23 cellular contexts compared by ENCODE assay signal in the genomic region with DNA sequence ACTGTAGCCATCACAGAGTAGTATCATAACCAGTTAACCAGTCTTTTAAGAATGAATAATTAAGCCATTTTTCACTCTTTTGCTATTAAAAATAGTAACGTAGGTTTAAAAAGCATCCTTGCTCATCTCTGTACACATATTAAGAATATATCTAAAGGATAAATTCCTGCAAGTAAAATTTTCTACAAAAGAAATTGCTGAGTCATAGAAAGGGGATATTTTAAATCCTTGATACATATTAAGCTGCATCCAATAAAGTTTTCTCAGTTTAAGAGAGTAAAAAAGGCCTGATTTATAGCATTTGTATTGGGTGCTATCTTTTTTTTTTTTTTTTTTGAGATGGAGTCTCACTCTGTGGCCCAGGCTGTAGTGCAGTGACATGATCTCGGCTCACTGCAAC.
"Had no signal": no experiment of that assay in that cellular context is flagged by ENCODE, and none has a peak within 500 bp of the region (broad histone marks: within the 10 kb centered on the region; RNA-seq: fewer than 3 reads in every experiment).

No MANE protein-coding gene starts in this region.

- H3K27me3 ChIP-seq: pancreas, sigmoid colon, tibial nerve, uterus had no signal

- H3K4me1 ChIP-seq: prostate gland, uterus had no signal

- ATAC-seq: mucosa of descending colon; naive thymus-derived CD8-positive, alpha-beta T cell; pancreas; right cardiac atrium; stimulated activated memory B cell treated with anti-CD40 and anti-IgM and Interleukin-4, amounts not matched to agents 10 μg/mL and 1 μg/mL and 100 μg/mL, for 72 hours; stimulated activated naive CD8-positive, alpha-beta T cell treated with anti-CD3 and anti-CD28 coated beads, Interleukin-15, amount 100 ng/mL, for 72 hours had no signal

- H3K9me3 ChIP-seq: left ventricle myocardium inferior, mucosa of descending colon, pancreas, prostate gland, sigmoid colon, spleen, tibial nerve, uterus had no signal

- H3K36me3 ChIP-seq: left ventricle myocardium inferior, pancreas, prostate gland, sigmoid colon, spleen, tibial nerve, uterus had no signal

- H3K4me3 ChIP-seq: left ventricle myocardium inferior, lung, mucosa of descending colon, prostate gland, sigmoid colon, spleen, tibial nerve, uterus had no signal

- FAIRE-seq: pancreas, small intestine had no signal

- DNase-seq: islet precursor cell; left ventricle myocardium inferior; midbrain; mucosa of descending colon; naive thymus-derived CD8-positive, alpha-beta T cell; nucleus accumbens; pancreas; posterior cingulate gyrus; retina; right cardiac atrium; sigmoid colon; small intestine; spleen; stimulated activated CD4-positive, alpha-beta T cell treated with anti-CD3 and anti-CD28 coated beads, Interleukin-4, amount 100 ng/mL, for 24 hours; stimulated activated CD8-positive, alpha-beta memory T cell treated with anti-CD3 and anti-CD28 coated beads, Interleukin-4, amount 100 ng/mL, for 48 hours; stimulated activated naive CD4-positive, alpha-beta T cell treated with Interleukin-2 at 50 U/mL for 16 hours; stimulated activated naive CD8-positive, alpha-beta T cell treated with anti-CD3 and anti-CD28 coated beads, Interleukin-15, amount 100 ng/mL, for 72 hours; substantia nigra; uterus had no signal
